Comparison of ENCODE assay signal across 9 cellular contexts in genomic region chr7:41732279-41733062, GRCh38. TPM values are rescaled to one million over a fixed set of nuclear protein-coding genes. Genes with fewer than 3 reads are reported as not detected.
DNase-seq lines count a peak whose midpoint lies in the region; FAIRE-seq and TF ChIP-seq lines count a peak whose summit lies in the region.
"Had no signal": no experiment of that assay in that cellular context is flagged by ENCODE, and none has a peak within 500 bp of the region (broad histone marks: within the 10 kb centered on the region; RNA-seq: fewer than 3 reads in every experiment).

No MANE protein-coding gene starts in this region.

- no peaks in the 10 kb centered on the region for H3K4me1 ChIP-seq in hepatocyte (ENCODE audit: insufficient read depth)

- no peak overlapping the region for H3K4me3 ChIP-seq in hepatocyte
- H3K4me3 ChIP-seq in lower leg skin (ENCODE audit: low read depth, poor library complexity, severe bottlenecking), result no peak overlapping the region

- TF ChIP-seq POLR2A in lower leg skin (IDR thresholded peaks at IDR 0.05), result no peak

- H3K4me2 ChIP-seq in hepatocyte, result no peak overlapping the region

- no peaks in the 10 kb centered on the region for H3K9me2 ChIP-seq in hepatocyte (replicated peaks; ENCODE audit: insufficient read depth)

- H3K79me2 ChIP-seq in hepatocyte, result no peaks in the 10 kb centered on the region

- H3K27ac ChIP-seq in hepatocyte, result no peak overlapping the region

- intact Hi-C loops in lower leg skin (cut with DNase I; ENCODE audit: low total_unique reads), result no loop called here

- no peak overlapping the region for H2AFZ ChIP-seq in hepatocyte

- no peaks in the 10 kb centered on the region for H3K36me3 ChIP-seq in hepatocyte (replicated peaks; ENCODE audit: insufficient read depth, low read depth)

- H4K20me1 ChIP-seq in hepatocyte (ENCODE audit: insufficient read depth, poor library complexity, severe bottlenecking), result no peaks in the 10 kb centered on the region

- TF ChIP-seq CTCF in hepatocyte (IDR thresholded peaks at IDR 0.05; ENCODE audit: poor library complexity) (peak; percentile 73), lower leg skin (IDR thresholded peaks at IDR 0.05) (no peak)

- WGBS in hepatocyte (ENCODE audit: low lambda C conversion rate, missing lambda C conversion rate), result 67% methylated on average over 12 of the region's 12 CpGs
- 59 to 61% methylated on average over 12 of the region's 12 CpGs for WGBS in lower leg skin, 2 donors

- DNase-seq in GM03348 (ENCODE audit: low spot score) (peak; percentile 41), HCEC 1CT (peak; percentile 32), RCC 7860 (ENCODE audit: low spot score) (no peak), hepatocyte (ENCODE audit: low spot score) (no peak), NCI-H146 treated with DMSO at 0.1 percent for 48 hours (lab: John Stamatoyannopoulos, UW; ENCODE audit: unreplicated experiment) (no peak), lower leg skin (ENCODE audit: low spot score in 2 of 2) (no peak), T-helper 2 cell (no peak), NCI-H187 (lab: John Stamatoyannopoulos, UW) (no peak)

- H3K9me3 ChIP-seq in hepatocyte (ENCODE audit: low read depth), result no peaks in the 10 kb centered on the region

- no peaks in the 10 kb centered on the region for H3K27me3 ChIP-seq in hepatocyte

- FAIRE-seq in RCC 7860 (lab: Jason Lieb, UNC), result peak; percentile 69

RNA-seq across cellular contexts. Expression of gene INHBA, which starts 29.6 kb away (rescaled TPM):
- total RNA-seq in hepatocyte, result 8.2 and 10.8 TPM in 2 replicates
- 7.0 and 9.4 TPM in 2 replicates for polyA plus RNA-seq in hepatocyte
- 1 to 10 TPM; 1.1 to 6.3 (median 1.7) TPM for total RNA-seq in lower leg skin
- polyA plus RNA-seq: IgD-negative memory B cell had no signal

Comparison
In these comparisons a context has a peak if more than half of its experiments do, and no peak if none do; other contexts are left out.
1. DNase-seq: peak in GM03348 (single experiment) and HCEC 1CT (single experiment); none in RCC 7860 (single experiment), hepatocyte (single experiment), NCI-H146 treated with DMSO at 0.1 percent for 48 hours (single experiment), lower leg skin (0 of 2), T-helper 2 cell (0 of 5) and NCI-H187 (0 of 2).